In genomic region chr7:151069841-151070572, GRCh38 we compare ENCODE assay signal across 1 cellular context.
TF ChIP-seq lines count a peak whose summit lies in the region.

No MANE protein-coding gene starts in this region.

TF ChIP-seq in K562, 482 proteins besides CTCF, POLR2A, EP300 and RAD21:
- TF ChIP-seq ATF1 (CRISPR knock-in tag; IDR thresholded peaks at IDR 0.05): no peak
- TF ChIP-seq ATF1 (tag; IDR thresholded peaks at IDR 0.05): no peak
- TF ChIP-seq POLR2G (IDR thresholded peaks at IDR 0.05; ENCODE audit: low read depth, low read length): peak; percentile 47
- TF ChIP-seq MAX (CRISPR knock-in tag; IDR thresholded peaks at IDR 0.05): 0 out of 2 replicates have a peak, but pooled peaks have one; percentile 2
- TF ChIP-seq DIDO1 (tag; IDR thresholded peaks at IDR 0.05; ENCODE audit: low read depth): no peak
- TF ChIP-seq FUS (optimal IDR thresholded peaks at IDR 0.05; ENCODE audit: low read depth, low read length): no peak
- TF ChIP-seq TCFL5 (CRISPR knock-in tag; conservative IDR thresholded peaks at IDR 0.05): no peak
- TF ChIP-seq BACH1 (tag; IDR thresholded peaks at IDR 0.05): no peak
- peak; percentile 26; the same call in 1 of the 2 replicates for TF ChIP-seq RBFOX2 (IDR thresholded peaks at IDR 0.05; ENCODE audit: low read depth, low read length)
- no peak for TF ChIP-seq POLR2AphosphoS2 (IDR thresholded peaks at IDR 0.05; ENCODE audit: low read length)
